8 cellular contexts compared by ENCODE assay signal in the genomic region with DNA sequence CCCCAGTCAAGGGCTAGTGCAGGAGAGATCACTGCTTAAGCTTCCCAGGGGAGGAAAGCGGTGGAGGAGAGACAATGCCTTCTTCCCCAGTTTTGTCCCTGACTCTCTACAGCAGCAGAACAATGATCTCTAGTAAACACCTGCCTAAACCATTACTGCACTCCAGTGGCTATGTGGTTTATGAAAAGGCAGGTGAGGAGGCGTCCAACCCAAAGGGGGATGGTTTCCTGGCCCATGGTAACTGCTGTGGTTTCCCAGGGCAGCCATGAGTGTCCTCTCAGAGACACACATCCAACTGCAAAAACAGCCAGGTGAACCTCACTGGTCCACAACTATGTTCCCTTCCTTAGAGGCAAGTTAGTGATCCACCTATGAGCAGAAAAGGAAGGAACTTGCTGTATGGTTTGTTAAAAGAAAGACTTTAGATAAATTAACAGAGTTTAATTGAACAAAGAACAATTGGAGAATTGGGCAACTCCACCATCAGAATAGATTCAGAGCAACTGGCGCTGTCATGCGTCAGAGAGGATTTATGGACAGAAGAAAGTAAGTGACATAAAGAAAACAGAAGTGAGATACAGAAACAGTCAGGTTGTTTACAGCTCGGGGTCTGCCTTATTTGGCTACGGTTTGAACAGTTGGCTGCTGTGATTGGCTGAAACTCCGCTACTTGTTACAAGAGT. TPM values are rescaled to one million over a fixed set of nuclear protein-coding genes. Genes with fewer than 3 reads are reported as not detected.
DNase-seq lines count a peak whose midpoint lies in the region; ATAC-seq, FAIRE-seq and TF ChIP-seq lines count a peak whose summit lies in the region.

No MANE protein-coding gene starts in this region.

- FAIRE-seq in small intestine (lab: Jason Lieb, UNC): no peak

- H3F3A ChIP-seq in neural progenitor cell (ENCODE audit: low read depth): no peaks in the 10 kb centered on the region

- H3K4me3 Mint-ChIP-seq in CD8-positive, alpha-beta T cell: peak overlapping the region; percentile 46
- H3K4me3 Mint-ChIP-seq in neural progenitor cell: no peak overlapping the region

- H3K36me3 ChIP-seq in CD8-positive, alpha-beta T cell (ENCODE audit: insufficient read depth, low read length): no peaks in the 10 kb centered on the region
- H3K36me3 ChIP-seq in neural progenitor cell: no peaks in the 10 kb centered on the region
- no peaks in the 10 kb centered on the region for H3K36me3 ChIP-seq in small intestine (ENCODE audit: control insufficient read depth in 2 of 2, insufficient read depth in 2 of 2, low read length in 2 of 2)

- DNase-seq in CD8-positive, alpha-beta T cell: peak in 3 of 7 experiments; percentile 29 to 64 (median 41)
- DNase-seq in NCI-H774 (lab: John Stamatoyannopoulos, UW) (peak; percentile 88), neural progenitor cell (ENCODE audit: low spot score) (no peak), NCI-H1048 (lab: John Stamatoyannopoulos, UW) (no peak), small intestine (no peak)
- no peak for DNase-seq in stimulated activated CD8-positive, alpha-beta memory T cell treated with anti-CD3 and anti-CD28 coated beads, Interleukin-4, amount 100 ng/mL, for 48 hours

- peaks cover 71% of the 10 kb centered on the region for H3K4me1 ChIP-seq in CD8-positive, alpha-beta T cell (ENCODE audit: insufficient read depth, low read length)
- H3K4me1 ChIP-seq in neural progenitor cell (no peaks in the 10 kb centered on the region), small intestine (ENCODE audit: control insufficient read depth in 2 of 2, insufficient read depth in 1 of 2, low read depth in 1 of 2, low read length in 1 of 2) (peaks cover 0 to 2% of the 10 kb centered on the region in 2 donors)

- H3K36me3 Mint-ChIP-seq in CD8-positive, alpha-beta T cell: no peaks in the 10 kb centered on the region
- no peaks in the 10 kb centered on the region for H3K36me3 Mint-ChIP-seq in neural progenitor cell

- no peak overlapping the region for H3K9ac ChIP-seq in neural progenitor cell

- peaks cover 70% of the 10 kb centered on the region for H3K4me1 Mint-ChIP-seq in CD8-positive, alpha-beta T cell (ENCODE audit: low read depth)
- H3K4me1 Mint-ChIP-seq in neural progenitor cell: no peaks in the 10 kb centered on the region

- TF ChIP-seq CTCF in CD8-positive, alpha-beta T cell (IDR thresholded peaks at IDR 0.05): no peak
- no peak for TF ChIP-seq CTCF in neural progenitor cell (IDR thresholded peaks at IDR 0.05)

- H4K20me1 ChIP-seq in neural progenitor cell (ENCODE audit: low read depth): no peaks in the 10 kb centered on the region

- H3K27me3 ChIP-seq in CD8-positive, alpha-beta T cell (ENCODE audit: insufficient read depth, low read length): no peaks in the 10 kb centered on the region
- peaks cover 26% of the 10 kb centered on the region for H3K27me3 ChIP-seq in neural progenitor cell
- H3K27me3 ChIP-seq in small intestine (ENCODE audit: control insufficient read depth in 2 of 2, insufficient read depth in 2 of 2, low read length in 2 of 2): no peaks in the 10 kb centered on the region

- H3K4me2 ChIP-seq in neural progenitor cell: no peak overlapping the region

- no peaks in the 10 kb centered on the region for H3K79me2 ChIP-seq in neural progenitor cell (ENCODE audit: low read depth)

- no peak for ATAC-seq in CD8-positive, alpha-beta T cell
- ATAC-seq in GM18907 (IDR thresholded peaks at IDR 0.05; ENCODE audit: unreplicated experiment) (peak; percentile 60), HG03095 (IDR thresholded peaks at IDR 0.05; ENCODE audit: unreplicated experiment) (peak; percentile 51)

- peak overlapping the region; percentile 94 for H3K27ac Mint-ChIP-seq in CD8-positive, alpha-beta T cell
- no peak overlapping the region for H3K27ac Mint-ChIP-seq in neural progenitor cell

- 64 to 79% (median 79%) methylated on average over 7 of the region's 7 CpGs for WGBS in small intestine, 3 donors

- no peaks in the 10 kb centered on the region for H3K27me3 Mint-ChIP-seq in CD8-positive, alpha-beta T cell (ENCODE audit: low read depth)
- peaks cover 4% of the 10 kb centered on the region for H3K27me3 Mint-ChIP-seq in neural progenitor cell (ENCODE audit: insufficient read depth, low read depth)

- no peaks in the 10 kb centered on the region for H3K9me3 ChIP-seq in CD8-positive, alpha-beta T cell (ENCODE audit: low read length)
- H3K9me3 ChIP-seq in neural progenitor cell (ENCODE audit: low read depth) (no peaks in the 10 kb centered on the region), small intestine (ENCODE audit: control insufficient read depth, low read depth) (no peaks in the 10 kb centered on the region)

- CTCF ChIA-PET in CD8-positive, alpha-beta T cell (lab: Charles Lee): interaction anchor here (0.9 to 2.8 kb wide), 10 partner anchors 17 to 199 kb away, joined by 3 to 10 read pairs (median 4); no protein-coding TSS in a partner anchor

- no peaks in the 10 kb centered on the region for H3K9me3 Mint-ChIP-seq in CD8-positive, alpha-beta T cell
- H3K9me3 Mint-ChIP-seq in neural progenitor cell: no peaks in the 10 kb centered on the region

- intact Hi-C loops in CD8-positive, alpha-beta T cell (cut with DNase I, micrococcal nuclease): loop anchor here (1.0 to 10.0 kb wide), 9 partner anchors 15 to 507 kb away; a partner anchor contains a TSS

- no peak overlapping the region for H2AFZ ChIP-seq in neural progenitor cell (replicated peaks)

- POLR2A ChIA-PET in CD8-positive, alpha-beta T cell (lab: Charles Lee): interaction anchor here (1.3 kb wide), 1 partner anchor 33 kb away, joined by 4 read pairs; no protein-coding TSS in a partner anchor

- peak overlapping the region; percentile 67 for H3K27ac ChIP-seq in CD8-positive, alpha-beta T cell (ENCODE audit: low read depth, low read length)
- no peak overlapping the region for H3K27ac ChIP-seq in neural progenitor cell
- H3K27ac ChIP-seq in small intestine (ENCODE audit: low read depth in 1 of 2, low read length in 1 of 2): peak overlapping the region in 1 of 2 donors; percentile 36

- H3K4me3 ChIP-seq in CD8-positive, alpha-beta T cell (ENCODE audit: low read depth, low read length): no peak overlapping the region
- no peak overlapping the region for H3K4me3 ChIP-seq in neural progenitor cell
- no peak overlapping the region for H3K4me3 ChIP-seq in small intestine (ENCODE audit: low read depth in 1 of 2, low read length in 2 of 2)

RNA-seq across cellular contexts. Expression of a gene that starts 4.8 kb away (rescaled TPM):
- 10 to 100 TPM; 84.7 to 85.7 TPM for total RNA-seq in CD8-positive, alpha-beta T cell
- total RNA-seq in neural progenitor cell (ENCODE audit: low replicate concordance): 26.1 and 27.6 TPM in 2 replicates
- polyA plus RNA-seq in small intestine: 10 to 100 TPM in 1 of 3 donors, 1 to 10 TPM in 2; 4.9 to 10.3 (median 6.9) TPM
